1 cellular context compared by ENCODE assay signal in genomic region chr7:138049505-138050116, GRCh38.
TF ChIP-seq lines count a peak whose summit lies in the region.

No MANE protein-coding gene starts in this region.

TF ChIP-seq in HepG2, 621 proteins besides CTCF, POLR2A, EP300 and RAD21 (continued from another document and continues in another):
- TF ChIP-seq MBNL3 (CRISPR knock-in tag; conservative IDR thresholded peaks at IDR 0.05) (no peak), ZNF234 (CRISPR knock-in tag; conservative IDR thresholded peaks at IDR 0.05) (no peak), ZBTB4 (CRISPR knock-in tag; IDR thresholded peaks at IDR 0.05; ENCODE audit: borderline replicate concordance) (no peak), MEF2D (CRISPR knock-in tag; IDR thresholded peaks at IDR 0.05) (0 out of 2 replicates have a peak, but pooled peaks have one; percentile 38), FOXO1 (CRISPR knock-in tag; IDR thresholded peaks at IDR 0.05) (peak; percentile 60; the same call in 1 of the 2 replicates), ZNF687 (CRISPR knock-in tag; IDR thresholded peaks at IDR 0.05) (no peak), GATAD2A (CRISPR knock-in tag; IDR thresholded peaks at IDR 0.05) (peak; percentile 89), HMG20B (CRISPR knock-in tag; conservative IDR thresholded peaks at IDR 0.05) (no peak), ZNF777 (CRISPR knock-in tag; IDR thresholded peaks at IDR 0.05) (no peak), ZNF549 (CRISPR knock-in tag; IDR thresholded peaks at IDR 0.05) (no peak), ZNF784 (CRISPR knock-in tag; IDR thresholded peaks at IDR 0.05; ENCODE audit: borderline replicate concordance) (no peak), PAX8 (CRISPR knock-in tag; IDR thresholded peaks at IDR 0.05; ENCODE audit: borderline replicate concordance) (no peak), RORA (CRISPR knock-in tag; IDR thresholded peaks at IDR 0.05) (no peak), HINFP (CRISPR knock-in tag; IDR thresholded peaks at IDR 0.05; ENCODE audit: low read depth) (no peak), USF2 (IDR thresholded peaks at IDR 0.05; ENCODE audit: low read depth, low read length) (no peak), USF2 (CRISPR knock-in tag; IDR thresholded peaks at IDR 0.05; ENCODE audit: borderline replicate concordance) (no peak), ARID4A (CRISPR knock-in tag; IDR thresholded peaks at IDR 0.05; ENCODE audit: borderline replicate concordance) (no peak; the same call in 1 of the 2 replicates), KLF16 (CRISPR knock-in tag; IDR thresholded peaks at IDR 0.05) (peak in 1 of 2 experiments; percentile 66; a peak in 1 of 4 replicates), CEBPZ (IDR thresholded peaks at IDR 0.05; ENCODE audit: low read length) (no peak), ZSCAN31 (CRISPR knock-in tag; IDR thresholded peaks at IDR 0.05; ENCODE audit: low read depth) (no peak), SRSF4 (IDR thresholded peaks at IDR 0.05; ENCODE audit: low read depth, low read length, poor library complexity, severe bottlenecking) (no peak), ZNF704 (CRISPR knock-in tag; IDR thresholded peaks at IDR 0.05; ENCODE audit: borderline replicate concordance) (no peak), GMEB1 (CRISPR knock-in tag; IDR thresholded peaks at IDR 0.05; ENCODE audit: borderline replicate concordance) (no peak), NFYB (CRISPR knock-in tag; IDR thresholded peaks at IDR 0.05) (no peak), ZNF766 (CRISPR knock-in tag; IDR thresholded peaks at IDR 0.05; ENCODE audit: borderline replicate concordance) (no peak), ZNF343 (CRISPR knock-in tag; IDR thresholded peaks at IDR 0.05) (no peak), CENPX (CRISPR knock-in tag; IDR thresholded peaks at IDR 0.05) (no peak), ZNF143 (CRISPR knock-in tag; IDR thresholded peaks at IDR 0.05) (no peak), ZNF709 (CRISPR knock-in tag; IDR thresholded peaks at IDR 0.05) (no peak), ESRRA (CRISPR knock-in tag; IDR thresholded peaks at IDR 0.05; ENCODE audit: low read depth) (no peak), ZNF589 (CRISPR knock-in tag; conservative IDR thresholded peaks at IDR 0.05) (no peak), ARHGAP35 (CRISPR knock-in tag; IDR thresholded peaks at IDR 0.05; ENCODE audit: borderline replicate concordance) (no peak), MTA1 (CRISPR knock-in tag; IDR thresholded peaks at IDR 0.05; ENCODE audit: borderline replicate concordance) (no peak; the same call in 1 of the 2 replicates)
